Comparison of ENCODE assay signal across 28 cellular contexts in genomic region chr2:211722928-211723327, GRCh38.
"Had no signal": no experiment of that assay in that cellular context is flagged by ENCODE, and none has a peak within 500 bp of the region (broad histone marks: within the 10 kb centered on the region; RNA-seq: fewer than 3 reads in every experiment).

No MANE protein-coding gene starts in this region.

- H3K27me3 ChIP-seq: adrenal gland, body of pancreas, gastrocnemius medialis, neural progenitor cell, right atrium auricular region, suprapubic skin, transverse colon had no signal

- ATAC-seq: activated CD4-positive, CD25-positive, alpha-beta regulatory T cell treated with anti-CD3 and anti-CD28 coated beads, Interleukin-2, amount 50 U/mL, for 24 hours; body of pancreas; gastrocnemius medialis; natural killer cell had no signal

- H3K36me3 ChIP-seq: adrenal gland, gastrocnemius medialis, left ventricle myocardium inferior, neural progenitor cell, right atrium auricular region, suprapubic skin, transverse colon, WERI-Rb-1 had no signal

- FAIRE-seq: colon had no signal

- H3K4me2 ChIP-seq: neural progenitor cell had no signal

- H3K9me3 ChIP-seq: adrenal gland, body of pancreas, gastrocnemius medialis, left ventricle myocardium inferior, right atrium auricular region, suprapubic skin, transverse colon had no signal

- H3K27ac ChIP-seq: adrenal gland, body of pancreas, gastrocnemius medialis, left ventricle myocardium inferior, neural progenitor cell, parathyroid adenoma, right atrium auricular region, suprapubic skin, transverse colon, WERI-Rb-1 had no signal

- H3K4me3 ChIP-seq: adrenal gland, body of pancreas, gastrocnemius medialis, left ventricle myocardium inferior, lung, neural progenitor cell, right atrium auricular region, suprapubic skin, transverse colon had no signal

- H3K4me1 ChIP-seq: adrenal gland, body of pancreas, gastrocnemius medialis, left ventricle myocardium inferior, parathyroid adenoma, right atrium auricular region, suprapubic skin, transverse colon had no signal

- DNase-seq: activated CD4-positive, alpha-beta memory T cell treated with anti-CD3 and anti-CD28 coated beads for 36 hours; activated CD4-positive, alpha-beta T cell treated with anti-CD3 and anti-CD28 coated beads for 48 hours; activated CD8-positive, alpha-beta memory T cell treated with anti-CD3 and anti-CD28 coated beads, Interleukin-2, amount 50 U/mL, for 4 hours; activated effector memory CD4-positive, alpha-beta T cell treated with anti-CD3 and anti-CD28 coated beads, Interleukin-2, amount 50 U/mL, for 16 hours; activated naive CD4-positive, alpha-beta T cell treated with anti-CD3 and anti-CD28 coated beads for 36 hours; activated naive CD8-positive, alpha-beta T cell treated with anti-CD3 and anti-CD28 coated beads for 36 hours; activated T-cell treated with anti-CD3 and anti-CD28 coated beads, Interleukin-2, amount 50 U/mL, for 1 hour; adrenal gland; aorta; body of pancreas; effector memory CD4-positive, alpha-beta T cell; gastrocnemius medialis; glutamatergic neuron; islet precursor cell; left ventricle myocardium inferior; mesendoderm; natural killer cell; occipital lobe; stimulated activated naive CD4-positive, alpha-beta T cell; transverse colon; WERI-Rb-1 had no signal
